ENCODE assay signal across 1 cellular context in the genomic region with DNA sequence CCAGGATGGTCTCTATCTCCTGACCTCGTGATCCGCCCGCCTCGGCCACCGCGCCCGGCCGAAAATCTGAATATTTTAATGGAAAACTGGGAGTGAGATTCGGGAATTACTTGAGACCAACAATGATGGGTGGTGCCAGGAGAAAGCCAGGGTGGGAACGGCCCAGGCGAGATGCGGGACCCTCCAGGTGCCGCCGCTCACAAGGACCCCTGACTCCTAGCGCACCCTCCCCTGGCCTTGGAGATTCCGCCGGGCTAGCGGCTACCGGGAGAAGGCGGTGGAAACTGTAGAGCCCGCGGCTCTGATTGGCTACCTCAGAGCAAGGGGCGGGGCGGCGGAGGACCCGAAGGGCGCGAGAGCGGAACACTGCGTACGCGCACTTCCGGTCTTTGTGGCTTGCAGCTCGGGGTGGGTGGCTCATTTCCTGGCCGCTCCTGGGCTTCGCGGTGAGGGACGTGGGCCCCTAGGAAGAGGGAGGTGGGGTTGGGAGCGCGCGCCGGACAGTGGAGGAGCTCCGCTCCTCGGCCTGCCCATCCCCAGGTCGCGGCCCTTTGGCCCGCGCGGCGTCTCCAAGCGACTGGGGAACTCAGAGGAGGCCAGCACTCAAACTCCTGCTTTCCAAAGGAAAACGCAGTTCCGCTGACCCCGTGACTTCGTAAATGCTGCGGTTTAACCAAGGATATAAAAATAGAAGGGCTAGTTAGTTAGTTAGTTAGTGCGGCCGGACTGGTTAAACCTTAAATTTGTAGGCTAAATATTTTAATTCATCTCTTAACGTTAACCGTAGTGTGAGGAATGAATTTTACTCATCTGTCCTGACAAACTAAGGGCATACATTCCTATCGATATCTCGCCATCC.
TF ChIP-seq lines count a peak whose summit lies in the region.

A gene (plus strand): TSS at position 371 of the 859 bp plus-strand sequence. CDS start 1,437 bp downstream, outside the sequence.

TF ChIP-seq in K562, 482 proteins besides CTCF, POLR2A, EP300 and RAD21 (continued from another document and continues in another):
- TF ChIP-seq, protein P1, sequence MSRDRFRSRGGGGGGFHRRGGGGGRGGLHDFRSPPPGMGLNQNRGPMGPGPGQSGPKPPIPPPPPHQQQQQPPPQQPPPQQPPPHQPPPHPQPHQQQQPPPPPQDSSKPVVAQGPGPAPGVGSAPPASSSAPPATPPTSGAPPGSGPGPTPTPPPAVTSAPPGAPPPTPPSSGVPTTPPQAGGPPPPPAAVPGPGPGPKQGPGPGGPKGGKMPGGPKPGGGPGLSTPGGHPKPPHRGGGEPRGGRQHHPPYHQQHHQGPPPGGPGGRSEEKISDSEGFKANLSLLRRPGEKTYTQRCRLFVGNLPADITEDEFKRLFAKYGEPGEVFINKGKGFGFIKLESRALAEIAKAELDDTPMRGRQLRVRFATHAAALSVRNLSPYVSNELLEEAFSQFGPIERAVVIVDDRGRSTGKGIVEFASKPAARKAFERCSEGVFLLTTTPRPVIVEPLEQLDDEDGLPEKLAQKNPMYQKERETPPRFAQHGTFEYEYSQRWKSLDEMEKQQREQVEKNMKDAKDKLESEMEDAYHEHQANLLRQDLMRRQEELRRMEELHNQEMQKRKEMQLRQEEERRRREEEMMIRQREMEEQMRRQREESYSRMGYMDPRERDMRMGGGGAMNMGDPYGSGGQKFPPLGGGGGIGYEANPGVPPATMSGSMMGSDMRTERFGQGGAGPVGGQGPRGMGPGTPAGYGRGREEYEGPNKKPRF (IDR thresholded peaks at IDR 0.05; ENCODE audit: low read depth, low read length), result no peak
- no peak for TF ChIP-seq POLR3G (IDR thresholded peaks at IDR 0.05; ENCODE audit: extremely low read depth, insufficient read length, insufficient replicate concordance)
- peak; percentile 73 for TF ChIP-seq ZNF561 (CRISPR knock-in tag; conservative IDR thresholded peaks at IDR 0.05)
- TF ChIP-seq MCM2 (IDR thresholded peaks at IDR 0.05; ENCODE audit: low read depth), result no peak
- TF ChIP-seq, protein P2, sequence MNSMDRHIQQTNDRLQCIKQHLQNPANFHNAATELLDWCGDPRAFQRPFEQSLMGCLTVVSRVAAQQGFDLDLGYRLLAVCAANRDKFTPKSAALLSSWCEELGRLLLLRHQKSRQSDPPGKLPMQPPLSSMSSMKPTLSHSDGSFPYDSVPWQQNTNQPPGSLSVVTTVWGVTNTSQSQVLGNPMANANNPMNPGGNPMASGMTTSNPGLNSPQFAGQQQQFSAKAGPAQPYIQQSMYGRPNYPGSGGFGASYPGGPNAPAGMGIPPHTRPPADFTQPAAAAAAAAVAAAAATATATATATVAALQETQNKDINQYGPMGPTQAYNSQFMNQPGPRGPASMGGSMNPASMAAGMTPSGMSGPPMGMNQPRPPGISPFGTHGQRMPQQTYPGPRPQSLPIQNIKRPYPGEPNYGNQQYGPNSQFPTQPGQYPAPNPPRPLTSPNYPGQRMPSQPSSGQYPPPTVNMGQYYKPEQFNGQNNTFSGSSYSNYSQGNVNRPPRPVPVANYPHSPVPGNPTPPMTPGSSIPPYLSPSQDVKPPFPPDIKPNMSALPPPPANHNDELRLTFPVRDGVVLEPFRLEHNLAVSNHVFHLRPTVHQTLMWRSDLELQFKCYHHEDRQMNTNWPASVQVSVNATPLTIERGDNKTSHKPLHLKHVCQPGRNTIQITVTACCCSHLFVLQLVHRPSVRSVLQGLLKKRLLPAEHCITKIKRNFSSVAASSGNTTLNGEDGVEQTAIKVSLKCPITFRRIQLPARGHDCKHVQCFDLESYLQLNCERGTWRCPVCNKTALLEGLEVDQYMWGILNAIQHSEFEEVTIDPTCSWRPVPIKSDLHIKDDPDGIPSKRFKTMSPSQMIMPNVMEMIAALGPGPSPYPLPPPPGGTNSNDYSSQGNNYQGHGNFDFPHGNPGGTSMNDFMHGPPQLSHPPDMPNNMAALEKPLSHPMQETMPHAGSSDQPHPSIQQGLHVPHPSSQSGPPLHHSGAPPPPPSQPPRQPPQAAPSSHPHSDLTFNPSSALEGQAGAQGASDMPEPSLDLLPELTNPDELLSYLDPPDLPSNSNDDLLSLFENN (IDR thresholded peaks at IDR 0.05; ENCODE audit: low read depth in 2 of 2, low read length in 2 of 2), result peak in 1 of 2 experiments; percentile 12; a peak in 1 of 4 replicates
- no peak for TF ChIP-seq ILF3 (IDR thresholded peaks at IDR 0.05; ENCODE audit: borderline replicate concordance)
- no peak for TF ChIP-seq SRSF3 (IDR thresholded peaks at IDR 0.05; ENCODE audit: insufficient read depth, low read length)
- no peak for TF ChIP-seq ZNF785 (CRISPR knock-in tag; IDR thresholded peaks at IDR 0.05)
- TF ChIP-seq, protein P3, sequence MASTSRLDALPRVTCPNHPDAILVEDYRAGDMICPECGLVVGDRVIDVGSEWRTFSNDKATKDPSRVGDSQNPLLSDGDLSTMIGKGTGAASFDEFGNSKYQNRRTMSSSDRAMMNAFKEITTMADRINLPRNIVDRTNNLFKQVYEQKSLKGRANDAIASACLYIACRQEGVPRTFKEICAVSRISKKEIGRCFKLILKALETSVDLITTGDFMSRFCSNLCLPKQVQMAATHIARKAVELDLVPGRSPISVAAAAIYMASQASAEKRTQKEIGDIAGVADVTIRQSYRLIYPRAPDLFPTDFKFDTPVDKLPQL (IDR thresholded peaks at IDR 0.05; ENCODE audit: extremely low read depth, insufficient read length), result peak; percentile 37
- TF ChIP-seq, protein P4, sequence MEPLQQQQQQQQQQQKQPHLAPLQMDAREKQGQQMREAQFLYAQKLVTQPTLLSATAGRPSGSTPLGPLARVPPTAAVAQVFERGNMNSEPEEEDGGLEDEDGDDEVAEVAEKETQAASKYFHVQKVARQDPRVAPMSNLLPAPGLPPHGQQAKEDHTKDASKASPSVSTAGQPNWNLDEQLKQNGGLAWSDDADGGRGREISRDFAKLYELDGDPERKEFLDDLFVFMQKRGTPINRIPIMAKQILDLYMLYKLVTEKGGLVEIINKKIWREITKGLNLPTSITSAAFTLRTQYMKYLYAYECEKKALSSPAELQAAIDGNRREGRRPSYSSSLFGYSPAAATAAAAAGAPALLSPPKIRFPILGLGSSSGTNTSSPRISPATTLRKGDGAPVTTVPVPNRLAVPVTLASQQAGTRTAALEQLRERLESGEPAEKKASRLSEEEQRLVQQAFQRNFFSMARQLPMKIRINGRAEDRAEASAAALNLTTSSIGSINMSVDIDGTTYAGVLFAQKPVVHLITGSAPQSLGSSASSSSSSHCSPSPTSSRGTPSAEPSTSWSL (CRISPR knock-in tag; IDR thresholded peaks at IDR 0.05; ENCODE audit: borderline replicate concordance), result 0 out of 2 replicates have a peak, but pooled peaks have one; percentile 17
- TF ChIP-seq, protein P5, sequence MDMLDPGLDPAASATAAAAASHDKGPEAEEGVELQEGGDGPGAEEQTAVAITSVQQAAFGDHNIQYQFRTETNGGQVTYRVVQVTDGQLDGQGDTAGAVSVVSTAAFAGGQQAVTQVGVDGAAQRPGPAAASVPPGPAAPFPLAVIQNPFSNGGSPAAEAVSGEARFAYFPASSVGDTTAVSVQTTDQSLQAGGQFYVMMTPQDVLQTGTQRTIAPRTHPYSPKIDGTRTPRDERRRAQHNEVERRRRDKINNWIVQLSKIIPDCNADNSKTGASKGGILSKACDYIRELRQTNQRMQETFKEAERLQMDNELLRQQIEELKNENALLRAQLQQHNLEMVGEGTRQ (CRISPR knock-in tag; IDR thresholded peaks at IDR 0.05), result 0 out of 2 replicates have a peak, but pooled peaks have one; percentile 28
- TF ChIP-seq BRF1 (IDR thresholded peaks at IDR 0.05; ENCODE audit: borderline replicate concordance, extremely low read depth, insufficient read length), result no peak
- no peak for TF ChIP-seq NCOA4 (IDR thresholded peaks at IDR 0.05; ENCODE audit: partially characterized antibody)
- peak; percentile 66; the same call in 1 of the 2 replicates for TF ChIP-seq ZNF76 (CRISPR knock-in tag; IDR thresholded peaks at IDR 0.05; ENCODE audit: borderline replicate concordance)
- TF ChIP-seq RFX7 (CRISPR knock-in tag; IDR thresholded peaks at IDR 0.05), result no peak
- TF ChIP-seq ZNF263 (CRISPR knock-in tag; IDR thresholded peaks at IDR 0.05; ENCODE audit: borderline replicate concordance), result peak; percentile 61; the same call in 1 of the 2 replicates
- TF ChIP-seq PCBP1 (IDR thresholded peaks at IDR 0.05; ENCODE audit: low read depth, low read length, poor library complexity, severe bottlenecking), result peak; percentile 75
- TF ChIP-seq, protein P6, sequence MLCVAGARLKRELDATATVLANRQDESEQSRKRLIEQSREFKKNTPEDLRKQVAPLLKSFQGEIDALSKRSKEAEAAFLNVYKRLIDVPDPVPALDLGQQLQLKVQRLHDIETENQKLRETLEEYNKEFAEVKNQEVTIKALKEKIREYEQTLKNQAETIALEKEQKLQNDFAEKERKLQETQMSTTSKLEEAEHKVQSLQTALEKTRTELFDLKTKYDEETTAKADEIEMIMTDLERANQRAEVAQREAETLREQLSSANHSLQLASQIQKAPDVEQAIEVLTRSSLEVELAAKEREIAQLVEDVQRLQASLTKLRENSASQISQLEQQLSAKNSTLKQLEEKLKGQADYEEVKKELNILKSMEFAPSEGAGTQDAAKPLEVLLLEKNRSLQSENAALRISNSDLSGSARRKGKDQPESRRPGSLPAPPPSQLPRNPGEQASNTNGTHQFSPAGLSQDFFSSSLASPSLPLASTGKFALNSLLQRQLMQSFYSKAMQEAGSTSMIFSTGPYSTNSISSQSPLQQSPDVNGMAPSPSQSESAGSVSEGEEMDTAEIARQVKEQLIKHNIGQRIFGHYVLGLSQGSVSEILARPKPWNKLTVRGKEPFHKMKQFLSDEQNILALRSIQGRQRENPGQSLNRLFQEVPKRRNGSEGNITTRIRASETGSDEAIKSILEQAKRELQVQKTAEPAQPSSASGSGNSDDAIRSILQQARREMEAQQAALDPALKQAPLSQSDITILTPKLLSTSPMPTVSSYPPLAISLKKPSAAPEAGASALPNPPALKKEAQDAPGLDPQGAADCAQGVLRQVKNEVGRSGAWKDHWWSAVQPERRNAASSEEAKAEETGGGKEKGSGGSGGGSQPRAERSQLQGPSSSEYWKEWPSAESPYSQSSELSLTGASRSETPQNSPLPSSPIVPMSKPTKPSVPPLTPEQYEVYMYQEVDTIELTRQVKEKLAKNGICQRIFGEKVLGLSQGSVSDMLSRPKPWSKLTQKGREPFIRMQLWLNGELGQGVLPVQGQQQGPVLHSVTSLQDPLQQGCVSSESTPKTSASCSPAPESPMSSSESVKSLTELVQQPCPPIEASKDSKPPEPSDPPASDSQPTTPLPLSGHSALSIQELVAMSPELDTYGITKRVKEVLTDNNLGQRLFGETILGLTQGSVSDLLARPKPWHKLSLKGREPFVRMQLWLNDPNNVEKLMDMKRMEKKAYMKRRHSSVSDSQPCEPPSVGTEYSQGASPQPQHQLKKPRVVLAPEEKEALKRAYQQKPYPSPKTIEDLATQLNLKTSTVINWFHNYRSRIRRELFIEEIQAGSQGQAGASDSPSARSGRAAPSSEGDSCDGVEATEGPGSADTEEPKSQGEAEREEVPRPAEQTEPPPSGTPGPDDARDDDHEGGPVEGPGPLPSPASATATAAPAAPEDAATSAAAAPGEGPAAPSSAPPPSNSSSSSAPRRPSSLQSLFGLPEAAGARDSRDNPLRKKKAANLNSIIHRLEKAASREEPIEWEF (CRISPR knock-in tag; IDR thresholded peaks at IDR 0.05), result no peak
- TF ChIP-seq, protein P7, sequence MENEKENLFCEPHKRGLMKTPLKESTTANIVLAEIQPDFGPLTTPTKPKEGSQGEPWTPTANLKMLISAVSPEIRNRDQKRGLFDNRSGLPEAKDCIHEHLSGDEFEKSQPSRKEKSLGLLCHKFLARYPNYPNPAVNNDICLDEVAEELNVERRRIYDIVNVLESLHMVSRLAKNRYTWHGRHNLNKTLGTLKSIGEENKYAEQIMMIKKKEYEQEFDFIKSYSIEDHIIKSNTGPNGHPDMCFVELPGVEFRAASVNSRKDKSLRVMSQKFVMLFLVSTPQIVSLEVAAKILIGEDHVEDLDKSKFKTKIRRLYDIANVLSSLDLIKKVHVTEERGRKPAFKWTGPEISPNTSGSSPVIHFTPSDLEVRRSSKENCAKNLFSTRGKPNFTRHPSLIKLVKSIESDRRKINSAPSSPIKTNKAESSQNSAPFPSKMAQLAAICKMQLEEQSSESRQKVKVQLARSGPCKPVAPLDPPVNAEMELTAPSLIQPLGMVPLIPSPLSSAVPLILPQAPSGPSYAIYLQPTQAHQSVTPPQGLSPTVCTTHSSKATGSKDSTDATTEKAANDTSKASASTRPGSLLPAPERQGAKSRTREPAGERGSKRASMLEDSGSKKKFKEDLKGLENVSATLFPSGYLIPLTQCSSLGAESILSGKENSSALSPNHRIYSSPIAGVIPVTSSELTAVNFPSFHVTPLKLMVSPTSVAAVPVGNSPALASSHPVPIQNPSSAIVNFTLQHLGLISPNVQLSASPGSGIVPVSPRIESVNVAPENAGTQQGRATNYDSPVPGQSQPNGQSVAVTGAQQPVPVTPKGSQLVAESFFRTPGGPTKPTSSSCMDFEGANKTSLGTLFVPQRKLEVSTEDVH (IDR thresholded peaks at IDR 0.05; ENCODE audit: low read depth, partially characterized antibody), result peak; percentile 55
- no peak for TF ChIP-seq ZNF121 (CRISPR knock-in tag; conservative IDR thresholded peaks at IDR 0.05)
- peak in 1 of 2 experiments; percentile 78; a peak in 2 of 4 replicates for TF ChIP-seq ETV6 (IDR thresholded peaks at IDR 0.05; ENCODE audit: borderline replicate concordance in 1 of 2, low read depth in 2 of 2, low read length in 1 of 2)
- no peak for TF ChIP-seq ETV6 (CRISPR knock-in tag; IDR thresholded peaks at IDR 0.05; ENCODE audit: borderline replicate concordance)
- TF ChIP-seq ZNF212 (CRISPR knock-in tag; IDR thresholded peaks at IDR 0.05), result no peak
- no peak for TF ChIP-seq CC2D1A (IDR thresholded peaks at IDR 0.05)
- TF ChIP-seq PML (IDR thresholded peaks at IDR 0.05; ENCODE audit: low read length), result peak; percentile 70; the same call in 1 of the 2 replicates
- peak; percentile 82 for TF ChIP-seq GATAD2A (IDR thresholded peaks at IDR 0.05)
- TF ChIP-seq NRF1 (conservative IDR thresholded peaks at IDR 0.05 in 1 of 2, IDR thresholded peaks at IDR 0.05 in 1 of 2), result peak; percentile 84 to 87
- no peak for TF ChIP-seq ZBED1 (IDR thresholded peaks at IDR 0.05)
- TF ChIP-seq, protein P8, sequence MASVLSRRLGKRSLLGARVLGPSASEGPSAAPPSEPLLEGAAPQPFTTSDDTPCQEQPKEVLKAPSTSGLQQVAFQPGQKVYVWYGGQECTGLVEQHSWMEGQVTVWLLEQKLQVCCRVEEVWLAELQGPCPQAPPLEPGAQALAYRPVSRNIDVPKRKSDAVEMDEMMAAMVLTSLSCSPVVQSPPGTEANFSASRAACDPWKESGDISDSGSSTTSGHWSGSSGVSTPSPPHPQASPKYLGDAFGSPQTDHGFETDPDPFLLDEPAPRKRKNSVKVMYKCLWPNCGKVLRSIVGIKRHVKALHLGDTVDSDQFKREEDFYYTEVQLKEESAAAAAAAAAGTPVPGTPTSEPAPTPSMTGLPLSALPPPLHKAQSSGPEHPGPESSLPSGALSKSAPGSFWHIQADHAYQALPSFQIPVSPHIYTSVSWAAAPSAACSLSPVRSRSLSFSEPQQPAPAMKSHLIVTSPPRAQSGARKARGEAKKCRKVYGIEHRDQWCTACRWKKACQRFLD (CRISPR knock-in tag; IDR thresholded peaks at IDR 0.05), result peak; percentile 65; the same call in 1 of the 2 replicates
- TF ChIP-seq SIX5 (IDR thresholded peaks at IDR 0.05; ENCODE audit: borderline replicate concordance in 1 of 2, insufficient read depth in 1 of 2, low read depth in 1 of 2, low read length in 2 of 2), result no peak
- TF ChIP-seq GABPB2 (CRISPR knock-in tag; conservative IDR thresholded peaks at IDR 0.05), result no peak
- no peak for TF ChIP-seq NELFE (IDR thresholded peaks at IDR 0.05; ENCODE audit: insufficient read depth, insufficient read length)
- TF ChIP-seq SREBF2 (CRISPR knock-in tag; IDR thresholded peaks at IDR 0.05), result 0 out of 2 replicates have a peak, but pooled peaks have one; percentile 36
